8 cellular contexts compared by ENCODE assay signal in the genomic region with DNA sequence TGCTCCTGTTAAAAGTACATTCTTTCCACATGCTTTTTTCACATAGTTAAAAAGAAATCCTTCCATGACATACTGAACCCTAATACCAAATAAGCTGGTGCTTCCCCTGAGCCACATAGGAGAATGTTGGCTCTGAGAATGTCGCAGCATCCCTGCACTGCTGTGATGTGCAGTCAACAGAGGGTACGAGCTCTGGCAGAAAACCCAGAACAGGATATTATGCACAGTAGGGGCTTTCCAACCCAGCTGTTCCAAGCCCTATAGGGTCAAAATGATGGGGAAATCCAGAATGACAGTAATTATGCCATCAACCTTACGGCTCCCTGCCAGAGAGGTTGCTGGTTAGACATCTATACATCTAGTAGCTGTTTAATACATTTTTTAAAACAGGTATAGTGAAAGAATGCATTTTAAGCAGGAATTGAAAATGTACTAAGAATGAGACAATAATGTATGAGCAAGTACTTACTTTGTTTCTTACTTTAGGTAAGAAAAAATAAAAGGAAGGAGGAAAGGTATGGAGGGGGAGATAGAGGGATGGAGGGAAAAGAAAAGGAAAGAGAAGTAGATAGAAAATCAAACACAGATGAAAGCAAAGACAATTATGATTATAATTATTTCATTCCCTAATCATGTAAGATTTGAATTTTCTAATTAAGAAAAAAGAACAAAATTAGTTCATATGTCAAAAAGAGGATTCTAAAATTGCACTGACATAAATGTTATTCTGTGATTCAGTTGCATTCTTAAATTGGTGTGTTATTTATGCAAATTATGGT.
DNase-seq lines count a peak whose midpoint lies in the region; ATAC-seq and TF ChIP-seq lines count a peak whose summit lies in the region.

No MANE protein-coding gene starts in this region.

- H3K36me3 ChIP-seq in heart right ventricle, result no peaks in the 10 kb centered on the region

- H3K9me3 ChIP-seq in heart right ventricle, result no peaks in the 10 kb centered on the region

- intact Hi-C loops in heart right ventricle (cut with DNase I), result no loop called here

- H3K4me1 ChIP-seq in heart right ventricle, result peaks cover 0 to 31% (median 0%) of the 10 kb centered on the region in 9 donors

- no peak overlapping the region for H3K4me3 ChIP-seq in heart right ventricle

- TF ChIP-seq CTCF in heart right ventricle (IDR thresholded peaks at IDR 0.05), result no peak

- 67 to 74% methylated on average over 3 of the region's 3 CpGs for WGBS in heart right ventricle, 2 donors

- ATAC-seq in GM19351 (IDR thresholded peaks at IDR 0.05; ENCODE audit: unreplicated experiment) (peak; percentile 47), HG03175 (IDR thresholded peaks at IDR 0.05; ENCODE audit: unreplicated experiment) (peak; percentile 42), heart right ventricle (no peak)

- H3K27me3 ChIP-seq in heart right ventricle, result no peaks in the 10 kb centered on the region

- peak overlapping the region in 1 of 10 donors; percentile 62 for H3K27ac ChIP-seq in heart right ventricle

- DNase-seq in activated T-cell treated with anti-CD3 and anti-CD28 coated beads for 4 hours (peak; percentile 23), heart right ventricle (no peak), pons (ENCODE audit: low spot score) (no peak), NCI-H524 (lab: John Stamatoyannopoulos, UW) (no peak), NCI-H345 (lab: John Stamatoyannopoulos, UW) (no peak)
- peak; percentile 23 to 54 for DNase-seq in stimulated activated CD4-positive, alpha-beta T cell treated with anti-CD3 and anti-CD28 coated beads, Interleukin-4, amount 100 ng/mL, for 4 hours

Comparison
In these comparisons a context has a peak if more than half of its experiments do, and no peak if none do; other contexts are left out.
1. ATAC-seq: peak in GM19351 (single experiment) and HG03175 (single experiment); none in heart right ventricle (0 of 8).
2. DNase-seq: peak in activated T-cell treated with anti-CD3 and anti-CD28 coated beads for 4 hours (single experiment) and stimulated activated CD4-positive, alpha-beta T cell treated with anti-CD3 and anti-CD28 coated beads, Interleukin-4, amount 100 ng/mL, for 4 hours (2 of 2); none in heart right ventricle (0 of 2), pons (single experiment), NCI-H524 (0 of 2) and NCI-H345 (single experiment).